1 cellular context compared by ENCODE assay signal in genomic region chr1:153123793-153124192, GRCh38.
TF ChIP-seq lines count a peak whose summit lies in the region.

No MANE protein-coding gene starts in this region.

TF ChIP-seq in WTC11, 78 proteins besides CTCF, POLR2A, EP300 and RAD21:
- TF ChIP-seq TEAD1 (CRISPR knock-in tag; IDR thresholded peaks at IDR 0.05), result 0 out of 2 replicates have a peak, but pooled peaks have one; percentile 15
